ENCODE assay signal across 8 cellular contexts in genomic region chr9:4298255-4299005, GRCh38. TPM values are rescaled to one million over a fixed set of nuclear protein-coding genes. Genes with fewer than 3 reads are reported as not detected.
DNase-seq lines count a peak whose midpoint lies in the region; ATAC-seq and TF ChIP-seq lines count a peak whose summit lies in the region.

No MANE protein-coding gene starts in this region.

- peak overlapping the region; percentile 94 for H3K27ac ChIP-seq in skeletal muscle tissue (ENCODE audit: low read depth, low read length)

- H3K4me3 ChIP-seq in astrocyte of the cerebellum (ENCODE audit: low read depth, low read length): peak overlapping the region; percentile 89
- peak overlapping the region; percentile 82 for H3K4me3 ChIP-seq in iPS-15b (ENCODE audit: low read depth, low read length)
- H3K4me3 ChIP-seq in skeletal muscle tissue (ENCODE audit: low read length in 3 of 3): peak overlapping the region; percentile 83 to 92 (median 91)

- in situ Hi-C loops in astrocyte of the cerebellum (cut with HindIII; ENCODE audit: low sequenced_read_pairs): no loop called here

- H3K9ac ChIP-seq in iPS-15b (ENCODE audit: low read depth, low read length) (no peak overlapping the region), skeletal muscle tissue (ENCODE audit: low read depth in 1 of 3, low read length in 3 of 3) (peak overlapping the region; percentile 84 to 92 (median 90))

- H3K27me3 ChIP-seq in iPS-15b (ENCODE audit: control insufficient read depth, insufficient read depth, low read length) (peaks cover 57% of the 10 kb centered on the region), skeletal muscle tissue (ENCODE audit: control insufficient read depth in 3 of 3, insufficient read depth in 3 of 3, low read length in 3 of 3) (peaks cover 0 to 2% (median 0%) of the 10 kb centered on the region in 3 donors)

- ATAC-seq in HG03565 (IDR thresholded peaks at IDR 0.05; ENCODE audit: unreplicated experiment): no peak

- H3K9me3 ChIP-seq in iPS-15b (ENCODE audit: control insufficient read depth, insufficient read depth, low read length) (no peaks in the 10 kb centered on the region), skeletal muscle tissue (ENCODE audit: control insufficient read depth in 3 of 3, low read length in 3 of 3) (no peaks in the 10 kb centered on the region)

- H3K36me3 ChIP-seq in iPS-15b (ENCODE audit: control insufficient read depth, insufficient read depth, low read length): no peaks in the 10 kb centered on the region
- H3K36me3 ChIP-seq in skeletal muscle tissue (ENCODE audit: control insufficient read depth in 3 of 3, insufficient read depth in 3 of 3, low read length in 3 of 3): no peaks in the 10 kb centered on the region

- DNase-seq in Daoy (ENCODE audit: low read depth): peak; percentile 76
- peak; percentile 30 for DNase-seq in HCEC 1CT
- peak; percentile 37 for DNase-seq in RPMI7951 (ENCODE audit: low read depth)
- no peak for DNase-seq in astrocyte of the cerebellum (ENCODE audit: low read depth)
- no peak for DNase-seq in NCI-H1436 (lab: John Stamatoyannopoulos, UW)

- TF ChIP-seq CTCF in astrocyte of the cerebellum (IDR thresholded peaks at IDR 0.05; ENCODE audit: low read depth, low read length, missing control alignments): peak; percentile 10

- H3K4me1 ChIP-seq in iPS-15b (ENCODE audit: control insufficient read depth, insufficient read depth, low read length) (no peaks in the 10 kb centered on the region), skeletal muscle tissue (ENCODE audit: control insufficient read depth in 3 of 3, insufficient read depth in 3 of 3, low read length in 3 of 3) (peaks cover 3 to 34% (median 9%) of the 10 kb centered on the region in 3 donors)

RNA-seq across cellular contexts. Expression of gene GLIS3, which starts 1.4 kb away (rescaled TPM):
- 28.0 and 35.3 TPM in 2 replicates for total RNA-seq in Daoy (2014; rRNA removed; shearing (Covaris generic))
- total RNA-seq in RPMI7951 (2014; rRNA removed; shearing (Covaris generic)): 7.6 and 10.3 TPM in 2 replicates
- total RNA-seq in skeletal muscle tissue: 2.6 TPM

Comparison
In these comparisons a context has a peak if more than half of its experiments do, and no peak if none do; other contexts are left out.
1. DNase-seq: peak in Daoy (single experiment), HCEC 1CT (single experiment) and RPMI7951 (single experiment); none in astrocyte of the cerebellum (single experiment) and NCI-H1436 (single experiment).
2. Peak in every context shown above with its lines, with median percentiles within 50 percentile points of each other: H3K4me3 ChIP-seq.